Comparison of ENCODE assay signal across 22 cellular contexts in the genomic region with DNA sequence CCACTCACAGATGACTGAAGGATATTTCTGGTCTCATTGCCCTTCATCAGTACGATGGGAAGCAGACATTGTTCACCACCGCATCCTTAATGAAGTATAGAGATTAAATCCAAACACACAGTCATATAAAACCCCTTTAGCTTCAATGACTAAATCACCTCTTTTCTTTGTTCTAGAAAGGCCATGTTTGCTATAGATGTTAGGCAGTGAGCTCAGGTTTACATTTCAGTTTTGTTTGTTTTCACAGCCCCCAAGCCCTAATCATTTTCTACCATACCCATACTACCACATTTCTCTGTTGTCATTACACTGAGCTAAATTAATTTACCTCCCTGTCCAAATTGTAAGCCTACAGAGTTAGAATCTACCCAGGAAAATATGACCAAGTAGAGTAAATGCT.
DNase-seq lines count a peak whose midpoint lies in the region; ATAC-seq lines count a peak whose summit lies in the region.
"Had no signal": no experiment of that assay in that cellular context is flagged by ENCODE, and none has a peak within 500 bp of the region (broad histone marks: within the 10 kb centered on the region; RNA-seq: fewer than 3 reads in every experiment).

No MANE protein-coding gene starts in this region.

- no peaks in the 10 kb centered on the region for H3K79me1 ChIP-seq in mesendoderm (ENCODE audit: low read length)

- H3K56ac ChIP-seq in mesendoderm (ENCODE audit: low read length) = no peak overlapping the region

- peaks cover 11% of the 10 kb centered on the region for H3K4me1 ChIP-seq in mesendoderm (ENCODE audit: control insufficient read depth, low read depth, low read length)
- H3K4me1 ChIP-seq: A549 had no signal

- H3K4me3 ChIP-seq in mesendoderm (ENCODE audit: low read length) = no peak overlapping the region
- H3K4me3 ChIP-seq: A549; BLaER1 treated with 17β-estradiol and CSF1 and Interleukin-3, amounts not matched to agents 10 nM and 100 nM had no signal

- no peak overlapping the region for H3K27ac ChIP-seq in mesendoderm (ENCODE audit: low read depth, low read length)
- H3K27ac ChIP-seq: A549; BLaER1 treated with 17β-estradiol and CSF1 and Interleukin-3, amounts not matched to agents 10 nM and 100 nM; KMS-11 had no signal

- H2BK5ac ChIP-seq in mesendoderm (ENCODE audit: low read length) = no peak overlapping the region

- no peak overlapping the region for H2BK15ac ChIP-seq in mesendoderm (replicated peaks; ENCODE audit: low read depth)

- H3K4me2 ChIP-seq in mesendoderm (ENCODE audit: low read length) = no peak overlapping the region
- H3K4me2 ChIP-seq: A549, KMS-11 had no signal

- DNase-seq in NCI-H345 (lab: John Stamatoyannopoulos, UW) (peak; percentile 50), NCI-H345 treated with DMSO at 0.1 percent for 48 hours (lab: John Stamatoyannopoulos, UW; ENCODE audit: unreplicated experiment) (no peak), DMS53 (lab: John Stamatoyannopoulos, UW) (peak; percentile 68), NCI-H69 (lab: John Stamatoyannopoulos, UW) (peak; percentile 68), mesendoderm (no peak), D341Med (ENCODE audit: low spot score) (no peak), C1 segment of cervical spinal cord (lab: John Stamatoyannopoulos, UW) (no peak)
- DNase-seq: AML-193; CD4-positive, alpha-beta memory T cell; COR-L47; MM.1S; NCI-H1417 treated with DMSO at 0.1 percent for 48 hours; NCI-H187 treated with DMSO at 0.1 percent for 48 hours; NCI-H2171 treated with DMSO at 0.1 percent for 48 hours; NCI-H82; Right ventricle myocardium superior; RPMI8226; T-helper 1 cell had no signal

- H2AK5ac ChIP-seq in mesendoderm (ENCODE audit: low read length) = no peak overlapping the region

- H3K18ac ChIP-seq in mesendoderm (ENCODE audit: low read length) = peak overlapping the region; percentile 61

- no peak overlapping the region for H3K23ac ChIP-seq in mesendoderm (ENCODE audit: low read length)

- H3K9ac ChIP-seq in mesendoderm (ENCODE audit: low read length) = no peak overlapping the region
- H3K9ac ChIP-seq: BLaER1 treated with 17β-estradiol and CSF1 and Interleukin-3, amounts not matched to agents 10 nM and 100 nM; KMS-11 had no signal

- H3K4ac ChIP-seq in mesendoderm (ENCODE audit: low read depth, low read length) = no peak overlapping the region

- WGBS in mesendoderm (ENCODE audit: extremely low coverage, insufficient coverage, low lambda C conversion rate) = no CpG with 5 or more reads among the region's 2 CpGs

- H3K79me2 ChIP-seq in mesendoderm (ENCODE audit: control insufficient read depth, insufficient read depth, low read length) = no peaks in the 10 kb centered on the region

- no peak for ATAC-seq in GM21447 (IDR thresholded peaks at IDR 0.05; ENCODE audit: unreplicated experiment)
- ATAC-seq: A549 had no signal

- no peak overlapping the region for H4K5ac ChIP-seq in mesendoderm (ENCODE audit: low read length)

- H4K8ac ChIP-seq in mesendoderm (ENCODE audit: low read depth, low read length) = no peak overlapping the region

- no peaks in the 10 kb centered on the region for H3K36me3 ChIP-seq in mesendoderm (ENCODE audit: control insufficient read depth, insufficient read depth, low read length)
- H3K36me3 ChIP-seq: BLaER1 treated with 17β-estradiol and CSF1 and Interleukin-3, amounts not matched to agents 10 nM and 100 nM had no signal

- H3K27me3 ChIP-seq in mesendoderm (ENCODE audit: insufficient read depth, low read length, poor library complexity) = no peaks in the 10 kb centered on the region
- H3K27me3 ChIP-seq: BLaER1 treated with 17β-estradiol and CSF1 and Interleukin-3, amounts not matched to agents 10 nM and 100 nM had no signal

- no peak overlapping the region for H2BK120ac ChIP-seq in mesendoderm (ENCODE audit: low read depth, low read length)

Comparison
In these comparisons a context has a peak if more than half of its experiments do, and no peak if none do; other contexts are left out.
1. DNase-seq: peak in NCI-H345 (single experiment), DMS53 (single experiment) and NCI-H69 (single experiment); none in NCI-H345 treated with DMSO at 0.1 percent for 48 hours (single experiment), mesendoderm (single experiment), D341Med (single experiment) and C1 segment of cervical spinal cord (0 of 14).